ENCODE assay signal across 1 cellular context in genomic region chr11:105297463-105297862, GRCh38.
A peak's percentile ranks its signal among the peaks of the same experiment; 100 is the strongest.
TF ChIP-seq lines count a peak whose summit lies in the region.

No MANE protein-coding gene starts in this region.

TF ChIP-seq in SK-N-SH, 30 proteins besides CTCF, POLR2A, EP300 and RAD21 (continued from another document):
- TF ChIP-seq, protein P1, sequence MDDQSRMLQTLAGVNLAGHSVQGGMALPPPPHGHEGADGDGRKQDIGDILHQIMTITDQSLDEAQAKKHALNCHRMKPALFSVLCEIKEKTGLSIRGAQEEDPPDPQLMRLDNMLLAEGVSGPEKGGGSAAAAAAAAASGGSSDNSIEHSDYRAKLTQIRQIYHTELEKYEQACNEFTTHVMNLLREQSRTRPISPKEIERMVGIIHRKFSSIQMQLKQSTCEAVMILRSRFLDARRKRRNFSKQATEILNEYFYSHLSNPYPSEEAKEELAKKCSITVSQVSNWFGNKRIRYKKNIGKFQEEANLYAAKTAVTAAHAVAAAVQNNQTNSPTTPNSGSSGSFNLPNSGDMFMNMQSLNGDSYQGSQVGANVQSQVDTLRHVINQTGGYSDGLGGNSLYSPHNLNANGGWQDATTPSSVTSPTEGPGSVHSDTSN (IDR thresholded peaks at IDR 0.05) = peak; percentile 41
- TF ChIP-seq TAF1 (IDR thresholded peaks at IDR 0.05; ENCODE audit: borderline replicate concordance, low read depth, low read length) (no peak), RXRA (IDR thresholded peaks at IDR 0.05; ENCODE audit: borderline replicate concordance, low read depth) (peak; percentile 15; the same call in 1 of the 2 replicates), FOSL2 (IDR thresholded peaks at IDR 0.05; ENCODE audit: borderline replicate concordance, low read depth) (peak; percentile 60), CHD2 (IDR thresholded peaks at IDR 0.05; ENCODE audit: low read length, partially characterized antibody) (no peak), FOXM1 (IDR thresholded peaks at IDR 0.05; ENCODE audit: low read depth) (no peak), TEAD4 (IDR thresholded peaks at IDR 0.05; ENCODE audit: borderline replicate concordance, insufficient read depth) (0 out of 2 replicates have a peak, but pooled peaks have one; percentile 15), MAX (IDR thresholded peaks at IDR 0.05; ENCODE audit: low read depth) (no peak)
TF ChIP-seq in SK-N-SH: peak in this region for 6.
